13 cellular contexts compared by ENCODE assay signal in genomic region chr3:146638718-146639117, GRCh38. TPM values are rescaled to one million over a fixed set of nuclear protein-coding genes. Genes with fewer than 3 reads are reported as not detected.
DNase-seq lines count a peak whose midpoint lies in the region; ATAC-seq and TF ChIP-seq lines count a peak whose summit lies in the region.
"Had no signal": no experiment of that assay in that cellular context is flagged by ENCODE, and none has a peak within 500 bp of the region (broad histone marks: within the 10 kb centered on the region; RNA-seq: fewer than 3 reads in every experiment).

No MANE protein-coding gene starts in this region.

- intact Hi-C loops in cardiac septum (cut with DNase I) = no loop called here
- intact Hi-C loops in sigmoid colon (cut with DNase I) = no loop called here

- H3K9me3 ChIP-seq in cardiac muscle cell (ENCODE audit: low read depth) (no peaks in the 10 kb centered on the region), OCI-LY1 (ENCODE audit: low read length) (no peaks in the 10 kb centered on the region), smooth muscle cell (replicated peaks; ENCODE audit: low read depth) (no peaks in the 10 kb centered on the region), sigmoid colon (no peaks in the 10 kb centered on the region)

- H3K9me3 Mint-ChIP-seq in endothelial cell (ENCODE audit: unreplicated experiment) = no peaks in the 10 kb centered on the region
- H3K9me3 Mint-ChIP-seq: activated T-cell treated with anti-CD3 and anti-CD28 coated beads, Interleukin-2, amount 50 U/mL, for 72 hours had no signal

- no peaks in the 10 kb centered on the region for H3K27me3 Mint-ChIP-seq in endothelial cell (ENCODE audit: unreplicated experiment)

- H3K4me2 ChIP-seq in OCI-LY1 (ENCODE audit: low read length) = no peak overlapping the region
- H3K4me2 ChIP-seq in smooth muscle cell = no peak overlapping the region

- H2AFZ ChIP-seq in OCI-LY1 (ENCODE audit: low read length) (no peak overlapping the region), smooth muscle cell (ENCODE audit: low read depth) (no peak overlapping the region)
- H2AFZ ChIP-seq: parathyroid adenoma had no signal

- H4K20me1 ChIP-seq in OCI-LY1 (ENCODE audit: insufficient read depth, low read length) (no peaks in the 10 kb centered on the region), smooth muscle cell (ENCODE audit: low read depth) (no peaks in the 10 kb centered on the region)

- no peaks in the 10 kb centered on the region for H3K4me1 Mint-ChIP-seq in endothelial cell (ENCODE audit: unreplicated experiment)

- no peak overlapping the region for H3K4me3 Mint-ChIP-seq in endothelial cell (ENCODE audit: unreplicated experiment)
- H3K4me3 Mint-ChIP-seq: activated T-cell treated with anti-CD3 and anti-CD28 coated beads, Interleukin-2, amount 50 U/mL, for 72 hours had no signal

- no peak overlapping the region for H3K4me3 ChIP-seq in cardiac muscle cell
- no peak overlapping the region for H3K4me3 ChIP-seq in OCI-LY1 (ENCODE audit: low read depth, low read length, poor library complexity, severe bottlenecking)
- H3K4me3 ChIP-seq in smooth muscle cell = no peak overlapping the region
- H3K4me3 ChIP-seq in sigmoid colon = no peak overlapping the region

- H3K36me3 ChIP-seq in cardiac muscle cell (no peaks in the 10 kb centered on the region), OCI-LY1 (ENCODE audit: insufficient read depth, low read length) (no peaks in the 10 kb centered on the region), smooth muscle cell (ENCODE audit: low read depth) (no peaks in the 10 kb centered on the region), sigmoid colon (no peaks in the 10 kb centered on the region)

- H3K27ac Mint-ChIP-seq in endothelial cell (ENCODE audit: unreplicated experiment) = no peak overlapping the region
- H3K27ac Mint-ChIP-seq: activated T-cell treated with anti-CD3 and anti-CD28 coated beads, Interleukin-2, amount 50 U/mL, for 72 hours had no signal

- ATAC-seq in HG02759 (IDR thresholded peaks at IDR 0.05; ENCODE audit: unreplicated experiment) = no peak
- ATAC-seq: activated T-cell treated with anti-CD3 and anti-CD28 coated beads, Interleukin-2, amount 50 U/mL, for 72 hours had no signal

- peak; percentile 53 for TF ChIP-seq CTCF in cardiac muscle cell (IDR thresholded peaks at IDR 0.05; ENCODE audit: low read depth, low read length)
- TF ChIP-seq CTCF in OCI-LY1 (IDR thresholded peaks at IDR 0.05; ENCODE audit: low read length) = peak; percentile 26; the same call in 1 of the 2 replicates
- peak; percentile 54 for TF ChIP-seq CTCF in endothelial cell (IDR thresholded peaks at IDR 0.05; ENCODE audit: unreplicated experiment)
- peak; percentile 57 for TF ChIP-seq CTCF in smooth muscle cell (IDR thresholded peaks at IDR 0.05; ENCODE audit: borderline replicate concordance, insufficient read depth, poor library complexity, severe bottlenecking)
- peak in 1 of 4 experiments; percentile 34 for TF ChIP-seq CTCF in sigmoid colon (IDR thresholded peaks at IDR 0.05)

- H3K79me2 ChIP-seq in OCI-LY1 (ENCODE audit: insufficient read depth, low read length) (no peaks in the 10 kb centered on the region), smooth muscle cell (ENCODE audit: low read depth) (no peaks in the 10 kb centered on the region)
- H3K79me2 ChIP-seq: parathyroid adenoma had no signal

- H3K27ac ChIP-seq in cardiac muscle cell (no peak overlapping the region), OCI-LY1 (ENCODE audit: low read depth, low read length, poor library complexity, severe bottlenecking) (no peak overlapping the region), smooth muscle cell (ENCODE audit: low read depth) (no peak overlapping the region), sigmoid colon (no peak overlapping the region)
- H3K27ac ChIP-seq: parathyroid adenoma had no signal

- DNase-seq in cardiac muscle cell (ENCODE audit: low read depth in 1 of 2, low spot score in 1 of 2) (peak in 1 of 2 donors; percentile 2), cardiac septum (ENCODE audit: low spot score) (no peak), endothelial cell (ENCODE audit: low spot score) (no peak), smooth muscle cell (lab: John Stamatoyannopoulos, UW; ENCODE audit: unreplicated experiment) (no peak), DMS 273 treated with DMSO at 0.1 percent for 48 hours (lab: John Stamatoyannopoulos, UW) (no peak), sigmoid colon (no peak)
- DNase-seq: activated T-cell treated with anti-CD3 and anti-CD28 coated beads, Interleukin-2, amount 50 U/mL, for 72 hours; effector memory CD4-positive, alpha-beta T cell; islet precursor cell; NCI-H226 had no signal

- TF ChIP-seq EP300 in sigmoid colon (IDR thresholded peaks at IDR 0.05) = no peak

- H3K9me2 ChIP-seq in OCI-LY1 (ENCODE audit: low read depth, low read length) = no peaks in the 10 kb centered on the region

- H3K36me3 Mint-ChIP-seq in endothelial cell (ENCODE audit: low read depth, unreplicated experiment) = no peaks in the 10 kb centered on the region

- H3K9ac ChIP-seq in OCI-LY1 (ENCODE audit: low read length) (no peak overlapping the region), smooth muscle cell (ENCODE audit: low read depth) (no peak overlapping the region)
- H3K9ac ChIP-seq: parathyroid adenoma had no signal

- no peak for TF ChIP-seq POLR2A in sigmoid colon (IDR thresholded peaks at IDR 0.05)

- H3K27me3 ChIP-seq in cardiac muscle cell = no peaks in the 10 kb centered on the region
- H3K27me3 ChIP-seq in OCI-LY1 (ENCODE audit: insufficient read depth, low read length) = no peaks in the 10 kb centered on the region
- H3K27me3 ChIP-seq in smooth muscle cell (ENCODE audit: low read depth) = no peaks in the 10 kb centered on the region
- H3K27me3 ChIP-seq in sigmoid colon = no peaks in the 10 kb centered on the region

- H3F3A ChIP-seq in OCI-LY1 (ENCODE audit: insufficient read depth, low read length) (no peaks in the 10 kb centered on the region), smooth muscle cell (ENCODE audit: low read depth) (no peaks in the 10 kb centered on the region)

- no peaks in the 10 kb centered on the region for H3K4me1 ChIP-seq in cardiac muscle cell (ENCODE audit: low read depth)
- no peaks in the 10 kb centered on the region for H3K4me1 ChIP-seq in OCI-LY1 (ENCODE audit: insufficient read depth, low read length, severe bottlenecking)
- no peaks in the 10 kb centered on the region for H3K4me1 ChIP-seq in smooth muscle cell (ENCODE audit: low read depth)
- peaks cover 0 to 11% (median 1%) of the 10 kb centered on the region in 4 donors for H3K4me1 ChIP-seq in sigmoid colon
- H3K4me1 ChIP-seq: parathyroid adenoma had no signal

RNA-seq across cellular contexts. Expression of gene PLSCR5, which starts 33.6 kb away (rescaled TPM):
- total RNA-seq in cardiac muscle cell (3.0 and 3.6 TPM in 2 replicates), cardiac septum (not detected), endothelial cell (ENCODE audit: unreplicated experiment) (not detected), smooth muscle cell (0.27 and 0.49 TPM in 2 replicates), sigmoid colon (not detected)
- polyA plus RNA-seq in cardiac muscle cell (5.0 and 6.8 TPM in 2 replicates), smooth muscle cell (0.51 TPM in 1 of 2 replicates, not detected in the other), sigmoid colon (not detected)
- total RNA-seq: activated T-cell treated with anti-CD3 and anti-CD28 coated beads, Interleukin-2, amount 50 U/mL, for 72 hours had no signal
